Comparison of ENCODE assay signal across 1 cellular context in genomic region chr4:55127521-55127920, GRCh38.
TF ChIP-seq lines count a peak whose summit lies in the region.

No MANE protein-coding gene starts in this region.

TF ChIP-seq in SK-N-SH, 30 proteins besides CTCF, POLR2A, EP300 and RAD21 (continued from another document):
- TF ChIP-seq USF1 (IDR thresholded peaks at IDR 0.05; ENCODE audit: borderline replicate concordance, low read depth), result no peak
- TF ChIP-seq TAF1 (IDR thresholded peaks at IDR 0.05; ENCODE audit: borderline replicate concordance, low read depth, low read length), result no peak
- TF ChIP-seq TEAD4 (IDR thresholded peaks at IDR 0.05; ENCODE audit: borderline replicate concordance, insufficient read depth), result no peak
- TF ChIP-seq FOSL2 (IDR thresholded peaks at IDR 0.05; ENCODE audit: borderline replicate concordance, low read depth), result no peak
- TF ChIP-seq IRF3 (IDR thresholded peaks at IDR 0.05; ENCODE audit: low read depth, low read length), result no peak
- TF ChIP-seq RFX5 (IDR thresholded peaks at IDR 0.05; ENCODE audit: low read length), result no peak
- TF ChIP-seq MAX (IDR thresholded peaks at IDR 0.05; ENCODE audit: low read depth), result no peak
- TF ChIP-seq MXI1 (IDR thresholded peaks at IDR 0.05; ENCODE audit: low read depth, low read length), result no peak
- TF ChIP-seq RCOR1 (IDR thresholded peaks at IDR 0.05; ENCODE audit: low read length), result no peak
- TF ChIP-seq GATA2 (CRISPR knock-in tag; IDR thresholded peaks at IDR 0.05), result no peak
- no peak for TF ChIP-seq ELF1 (IDR thresholded peaks at IDR 0.05)
- TF ChIP-seq ZBTB33 (IDR thresholded peaks at IDR 0.05; ENCODE audit: borderline replicate concordance, low read depth), result no peak
